Comparison of ENCODE assay signal across 26 cellular contexts in the genomic region with DNA sequence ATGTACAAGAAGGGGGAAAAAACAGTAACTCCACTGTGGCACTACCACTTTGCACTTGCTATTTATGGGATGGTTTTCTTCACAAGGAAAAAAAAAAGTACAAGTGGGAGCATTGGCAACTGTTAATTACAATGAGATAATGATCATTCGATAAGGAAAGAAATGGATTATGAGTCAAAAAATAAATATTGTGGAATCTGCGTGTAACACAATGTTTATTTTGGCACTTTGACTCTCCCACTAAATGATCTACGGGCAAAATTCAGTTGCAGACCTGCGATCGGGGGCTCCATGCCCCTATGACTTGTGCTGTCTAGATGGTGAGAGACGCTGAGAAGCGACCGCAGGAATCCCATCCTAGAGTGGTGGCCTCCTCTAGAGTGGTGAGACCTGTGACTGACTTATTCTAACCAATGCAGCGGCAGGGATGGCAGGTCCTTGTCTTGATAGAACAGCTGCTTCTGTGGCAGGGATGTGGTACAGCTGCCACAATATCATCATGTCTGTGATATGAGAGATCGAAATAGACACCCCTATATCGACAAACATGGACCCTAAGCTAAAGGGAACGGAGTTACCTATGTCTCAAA.
A peak's percentile ranks its signal among the peaks of the same experiment; 100 is the strongest.
DNase-seq lines count a peak whose midpoint lies in the region; ATAC-seq and TF ChIP-seq lines count a peak whose summit lies in the region.
"Had no signal": no experiment of that assay in that cellular context is flagged by ENCODE, and none has a peak within 500 bp of the region (broad histone marks: within the 10 kb centered on the region; RNA-seq: fewer than 3 reads in every experiment).

No MANE protein-coding gene starts in this region.

- no TSS peak for BruUV-seq in OCI-LY7 (replicated peaks; lab: Mats Ljungman, UMichigan)

- no peak overlapping the region for H3K4me3 Mint-ChIP-seq in activated CD4-positive, alpha-beta memory T cell treated with anti-CD3 and anti-CD28 coated beads for 36 hours
- H3K4me3 Mint-ChIP-seq in activated CD4-positive, alpha-beta memory T cell treated with anti-CD3 and anti-CD28 coated beads, Interleukin-2, amount 10 ng/mL, durations not matched to agents 7 days and 5 days = no peak overlapping the region
- H3K4me3 Mint-ChIP-seq: HFFc6, T-helper 17 cell had no signal

- peak overlapping the region; percentile 23 for H3K27ac Mint-ChIP-seq in activated CD4-positive, alpha-beta memory T cell treated with anti-CD3 and anti-CD28 coated beads for 36 hours
- no peak overlapping the region for H3K27ac Mint-ChIP-seq in activated CD4-positive, alpha-beta memory T cell treated with anti-CD3 and anti-CD28 coated beads, Interleukin-2, amount 10 ng/mL, durations not matched to agents 7 days and 5 days
- H3K27ac Mint-ChIP-seq: HFFc6; naive thymus-derived CD8-positive, alpha-beta T cell; T-helper 17 cell had no signal

- no peak overlapping the region for H3K4me3 ChIP-seq in OCI-LY7 (ENCODE audit: low read depth, low read length, poor library complexity, severe bottlenecking)
- no peak overlapping the region for H3K4me3 ChIP-seq in lower lobe of right lung
- H3K4me3 ChIP-seq in upper lobe of right lung = no peak overlapping the region
- no peak overlapping the region for H3K4me3 ChIP-seq in effector memory CD4-positive, alpha-beta T cell (ENCODE audit: insufficient read depth, low read depth, low read length, poor library complexity, severe bottlenecking)
- H3K4me3 ChIP-seq: ascending aorta, esophagus muscularis mucosa, gastroesophageal sphincter, PC-9, sigmoid colon, SJCRH30, transverse colon had no signal

- intact Hi-C loops in activated CD4-positive, alpha-beta memory T cell treated with anti-CD3 and anti-CD28 coated beads for 36 hours (cut with micrococcal nuclease) = loop anchor here (2.0 to 10.0 kb wide), 8 partner anchors 55 to 645 kb away; no protein-coding TSS in a partner anchor
- intact Hi-C loops in OCI-LY7 (cut with micrococcal nuclease; ENCODE audit: unreplicated experiment) = loop anchor here (10.0 kb wide), 1 partner anchor 345 kb away; a partner anchor contains a TSS
- intact Hi-C loops in lower lobe of right lung (cut with DNase I) = no loop called here
- intact Hi-C loops in upper lobe of right lung (cut with DNase I) = no loop called here

- POLR2A ChIA-PET in activated CD4-positive, alpha-beta memory T cell treated with anti-CD3 and anti-CD28 coated beads for 36 hours (lab: Charles Lee) = interaction anchor here (0.9 to 2.1 kb wide), 5 partner anchors 9 to 350 kb away, joined by 3 to 13 read pairs (median 3); a partner anchor contains a TSS
- POLR2A ChIA-PET in activated CD4-positive, alpha-beta memory T cell treated with anti-CD3 and anti-CD28 coated beads, Interleukin-2, amount 10 ng/mL, durations not matched to agents 7 days and 5 days (lab: Charles Lee) = interaction anchor here (0.6 to 6.3 kb wide), 12 partner anchors 9 to 948 kb away, joined by 3 to 125 read pairs (median 10); a partner anchor contains a TSS
- POLR2A ChIA-PET in OCI-LY7 (lab: Charles Lee) = interaction anchor here (0.6 to 0.8 kb wide), 2 partner anchors 345 to 526 kb away, joined by 3 read pairs; a partner anchor contains a TSS

- CTCF ChIA-PET in activated CD4-positive, alpha-beta memory T cell treated with anti-CD3 and anti-CD28 coated beads for 36 hours (lab: Charles Lee) = interaction anchor here (0.7 to 0.8 kb wide), 2 partner anchors 53 to 278 kb away, joined by 3 to 5 read pairs; no protein-coding TSS in a partner anchor
- CTCF ChIA-PET in activated CD4-positive, alpha-beta memory T cell treated with anti-CD3 and anti-CD28 coated beads, Interleukin-2, amount 10 ng/mL, durations not matched to agents 7 days and 5 days (lab: Charles Lee) = interaction anchor here (1.5 kb wide), 1 partner anchor 255 kb away, joined by 4 read pairs; no protein-coding TSS in a partner anchor
- CTCF ChIA-PET in OCI-LY7 (lab: Charles Lee; ENCODE audit: unreplicated experiment) = no interaction called here

- H3K36me3 ChIP-seq in OCI-LY7 (ENCODE audit: insufficient read depth, low read length) (no peaks in the 10 kb centered on the region), lower lobe of right lung (no peaks in the 10 kb centered on the region), upper lobe of right lung (no peaks in the 10 kb centered on the region)
- no peaks in the 10 kb centered on the region for H3K36me3 ChIP-seq in effector memory CD4-positive, alpha-beta T cell (ENCODE audit: control insufficient read depth, insufficient read depth, low read length)
- H3K36me3 ChIP-seq: ascending aorta, esophagus muscularis mucosa, gastroesophageal sphincter, sigmoid colon, SJCRH30, transverse colon had no signal

- H3K27me3 ChIP-seq in lower lobe of right lung (ENCODE audit: low read depth) = no peaks in the 10 kb centered on the region
- H3K27me3 ChIP-seq in upper lobe of right lung = no peaks in the 10 kb centered on the region
- H3K27me3 ChIP-seq in effector memory CD4-positive, alpha-beta T cell (replicated peaks; ENCODE audit: control insufficient read depth, insufficient read depth, low read length, poor library complexity, severe bottlenecking) = no peaks in the 10 kb centered on the region
- H3K27me3 ChIP-seq: ascending aorta, esophagus muscularis mucosa, gastroesophageal sphincter, sigmoid colon, SJCRH30, transverse colon had no signal

- H3K9me3 ChIP-seq in OCI-LY7 (ENCODE audit: low read length) (peaks cover 9% of the 10 kb centered on the region; the same call in 1 of the 2 replicates), lower lobe of right lung (no peaks in the 10 kb centered on the region), upper lobe of right lung (no peaks in the 10 kb centered on the region)
- no peaks in the 10 kb centered on the region for H3K9me3 ChIP-seq in effector memory CD4-positive, alpha-beta T cell (ENCODE audit: control insufficient read depth, low read length)
- H3K9me3 ChIP-seq: ascending aorta, SJCRH30 had no signal

- H3K9me3 Mint-ChIP-seq in activated CD4-positive, alpha-beta memory T cell treated with anti-CD3 and anti-CD28 coated beads for 36 hours = peaks cover 15% of the 10 kb centered on the region
- H3K9me3 Mint-ChIP-seq in activated CD4-positive, alpha-beta memory T cell treated with anti-CD3 and anti-CD28 coated beads, Interleukin-2, amount 10 ng/mL, durations not matched to agents 7 days and 5 days = peaks cover 34% of the 10 kb centered on the region

- H3K79me2 ChIP-seq in OCI-LY7 (ENCODE audit: insufficient read depth, low read depth, low read length) = no peaks in the 10 kb centered on the region

- no peaks in the 10 kb centered on the region for H3K9me2 ChIP-seq in OCI-LY7 (ENCODE audit: insufficient read depth, low read length)

- H3K4me1 ChIP-seq in OCI-LY7 (ENCODE audit: insufficient read depth, low read length, poor library complexity, severe bottlenecking) (peaks cover 34% of the 10 kb centered on the region), lower lobe of right lung (peaks cover 38% of the 10 kb centered on the region), upper lobe of right lung (peaks cover 33% of the 10 kb centered on the region)
- peaks cover 32% of the 10 kb centered on the region for H3K4me1 ChIP-seq in effector memory CD4-positive, alpha-beta T cell (ENCODE audit: control insufficient read depth, insufficient read depth, low read length, poor library complexity, severe bottlenecking)
- H3K4me1 ChIP-seq: SJCRH30 had no signal

- peaks cover 7% of the 10 kb centered on the region for H3K36me3 Mint-ChIP-seq in activated CD4-positive, alpha-beta memory T cell treated with anti-CD3 and anti-CD28 coated beads for 36 hours
- peaks cover 46% of the 10 kb centered on the region for H3K36me3 Mint-ChIP-seq in activated CD4-positive, alpha-beta memory T cell treated with anti-CD3 and anti-CD28 coated beads, Interleukin-2, amount 10 ng/mL, durations not matched to agents 7 days and 5 days (ENCODE audit: low read depth)

- H3K4me2 ChIP-seq in OCI-LY7 (ENCODE audit: low read length) = peak overlapping the region; percentile 66; the same call in 1 of the 2 replicates
- H3K4me2 ChIP-seq: PC-9 had no signal

- TF ChIP-seq CTCF in OCI-LY7 (conservative IDR thresholded peaks at IDR 0.05; ENCODE audit: low read length) (no peak), lower lobe of right lung (IDR thresholded peaks at IDR 0.05) (no peak), upper lobe of right lung (IDR thresholded peaks at IDR 0.05) (no peak)

- H3K27ac ChIP-seq in OCI-LY7 (ENCODE audit: low read depth, low read length, poor library complexity, severe bottlenecking) (no peak overlapping the region), lower lobe of right lung (peak overlapping the region; percentile 64), upper lobe of right lung (peak overlapping the region; percentile 53)
- H3K27ac ChIP-seq in effector memory CD4-positive, alpha-beta T cell (ENCODE audit: insufficient read depth, low read length, poor library complexity, severe bottlenecking) = no peak overlapping the region
- H3K27ac ChIP-seq: PC-9, SJCRH30 had no signal

- no peak for DNase-seq in activated CD4-positive, alpha-beta memory T cell treated with anti-CD3 and anti-CD28 coated beads for 36 hours
- no peak for DNase-seq in activated CD4-positive, alpha-beta memory T cell treated with anti-CD3 and anti-CD28 coated beads, Interleukin-2, amount 10 ng/mL, durations not matched to agents 7 days and 5 days
- DNase-seq in OCI-LY7 (ENCODE audit: low spot score) = no peak
- no peak for DNase-seq in lower lobe of right lung
- DNase-seq in upper lobe of right lung = no peak
- DNase-seq in NCI-H1417 (lab: John Stamatoyannopoulos, UW) = no peak
- DNase-seq in effector memory CD4-positive, alpha-beta T cell = no peak
- no peak for DNase-seq in hepatic stellate cell (ENCODE audit: low spot score)
- DNase-seq: 8988T; activated naive CD4-positive, alpha-beta T cell; activated T-cell treated with anti-CD3 and anti-CD28 coated beads for 4 hours; cerebellar nuclear complex; HFFc6; kidney; NCI-H187 treated with DMSO at 0.1 percent for 48 hours; NCI-H226; PC-9; sigmoid colon; SJCRH30; stimulated activated CD4-positive, alpha-beta T cell treated with anti-CD3 and anti-CD28 coated beads, Interleukin-2, amount 100 ng/mL, for 24 hours; T-helper 17 cell; transverse colon had no signal

- ATAC-seq in lower lobe of right lung (no peak), upper lobe of right lung (no peak)
- ATAC-seq: gastroesophageal sphincter had no signal

- H3K4me1 Mint-ChIP-seq in activated CD4-positive, alpha-beta memory T cell treated with anti-CD3 and anti-CD28 coated beads for 36 hours (ENCODE audit: low read depth) = peaks cover 25% of the 10 kb centered on the region
- peaks cover 37% of the 10 kb centered on the region for H3K4me1 Mint-ChIP-seq in activated CD4-positive, alpha-beta memory T cell treated with anti-CD3 and anti-CD28 coated beads, Interleukin-2, amount 10 ng/mL, durations not matched to agents 7 days and 5 days

- no peaks in the 10 kb centered on the region for H4K20me1 ChIP-seq in OCI-LY7 (ENCODE audit: insufficient read depth, low read length)

- no peak overlapping the region for H2AFZ ChIP-seq in OCI-LY7 (ENCODE audit: low read length)
- H2AFZ ChIP-seq: PC-9 had no signal

- H3K27me3 Mint-ChIP-seq in activated CD4-positive, alpha-beta memory T cell treated with anti-CD3 and anti-CD28 coated beads for 36 hours = no peaks in the 10 kb centered on the region
- H3K27me3 Mint-ChIP-seq in activated CD4-positive, alpha-beta memory T cell treated with anti-CD3 and anti-CD28 coated beads, Interleukin-2, amount 10 ng/mL, durations not matched to agents 7 days and 5 days = no peaks in the 10 kb centered on the region
- H3K27me3 Mint-ChIP-seq: T-helper 17 cell had no signal

Comparison
In these comparisons a context has a peak if more than half of its experiments do, and no peak if none do; other contexts are left out.
1. H3K27ac ChIP-seq: peak in lower lobe of right lung (single experiment) and upper lobe of right lung (single experiment); none in OCI-LY7 (single experiment) and effector memory CD4-positive, alpha-beta T cell (single experiment).
2. intact Hi-C loops: an anchor here in activated CD4-positive, alpha-beta memory T cell treated with anti-CD3 and anti-CD28 coated beads for 36 hours (2.0 to 10.0 kb wide) and OCI-LY7 (10.0 kb wide); none called in lower lobe of right lung and upper lobe of right lung.